In genomic region chr1:155019377-155020245, GRCh38 we compare ENCODE assay signal across 16 cellular contexts. TPM values are rescaled to one million over a fixed set of nuclear protein-coding genes. Genes with fewer than 3 reads are reported as not detected.
DNase-seq lines count a peak whose midpoint lies in the region; ATAC-seq, FAIRE-seq and TF ChIP-seq lines count a peak whose summit lies in the region.
"Had no signal": no experiment of that assay in that cellular context is flagged by ENCODE, and none has a peak within 500 bp of the region (broad histone marks: within the 10 kb centered on the region; RNA-seq: fewer than 3 reads in every experiment).

No MANE protein-coding gene starts in this region.

- CTCF ChIA-PET in SK-N-SH (lab: Yijun Ruan, JAX) = interaction anchor here (1.1 to 9.3 kb wide), 9 partner anchors 14 to 460 kb away, joined by 3 to 149 read pairs (median 11); partner anchors contain the start of genes ADAM15, DCST1, DCST2 and PYGO2

- H3K4me1 Mint-ChIP-seq in astrocyte (ENCODE audit: low read depth, unreplicated experiment) = peaks cover 29% of the 10 kb centered on the region

- H3K4me3 Mint-ChIP-seq in astrocyte (ENCODE audit: unreplicated experiment) = no peak overlapping the region

- no peak overlapping the region for H3K27ac ChIP-seq in SK-N-SH (ENCODE audit: low read depth in 2 of 2, low read length in 1 of 2)
- H3K27ac ChIP-seq in astrocyte (ENCODE audit: low read depth, low read length) = no peak overlapping the region
- peak overlapping the region; percentile 97 for H3K27ac ChIP-seq in neutrophil
- no peak overlapping the region for H3K27ac ChIP-seq in left lung
- H3K27ac ChIP-seq: testis had no signal

- DNase-seq in SK-N-SH (no peak), H7 (peak; percentile 41), astrocyte (ENCODE audit: low read depth) (no peak), left lung (no peak), mucosa of gallbladder (ENCODE audit: low spot score) (no peak)
- DNase-seq: activated CD4-positive, alpha-beta T cell treated with anti-CD3 and anti-CD28 coated beads, Interleukin-2, amount 50 U/mL, for 4 hours; activated gamma-delta T cell treated with Interleukin-2 at 50 U/mL for 16 hours; NCI-H226; testis had no signal

- peaks cover 6% of the 10 kb centered on the region for H3F3A ChIP-seq in SK-N-SH (replicated peaks; ENCODE audit: insufficient read depth)

- H3K9me3 Mint-ChIP-seq in astrocyte (ENCODE audit: unreplicated experiment) = no peaks in the 10 kb centered on the region

- no peak for FAIRE-seq in astrocyte (lab: Jason Lieb, UNC)

- H2AFZ ChIP-seq in SK-N-SH (ENCODE audit: low read depth) (no peak overlapping the region), astrocyte (ENCODE audit: low read depth, low read length) (no peak overlapping the region)

- H3K27me3 ChIP-seq in SK-N-SH (ENCODE audit: insufficient read depth) (no peaks in the 10 kb centered on the region), H7 (ENCODE audit: control insufficient read depth, insufficient read depth, low read length) (no peaks in the 10 kb centered on the region; the same call in 1 of the 2 replicates), astrocyte (ENCODE audit: insufficient read depth, low read length) (no peaks in the 10 kb centered on the region), neutrophil (no peaks in the 10 kb centered on the region), left lung (no peaks in the 10 kb centered on the region)
- H3K27me3 ChIP-seq: testis had no signal

- TF ChIP-seq EP300 in SK-N-SH (IDR thresholded peaks at IDR 0.05; ENCODE audit: borderline replicate concordance in 1 of 2, low read depth in 1 of 2, low read length in 1 of 2) = no peak

- POLR2A ChIA-PET in SK-N-SH (lab: Yijun Ruan, JAX) = interaction anchor here (0.6 kb wide), 1 partner anchor 25 kb away, joined by 4 read pairs; no protein-coding TSS in a partner anchor

- peaks cover 0 to 16% of the 10 kb centered on the region in 2 experiments for H3K36me3 ChIP-seq in SK-N-SH (replicated peaks in 1 of 2; ENCODE audit: control insufficient read depth in 1 of 2, insufficient read depth in 2 of 2, low read length in 1 of 2)
- H3K36me3 ChIP-seq in H7 (replicated peaks; ENCODE audit: control insufficient read depth, insufficient read depth, low read length) = peaks cover 5% of the 10 kb centered on the region
- no peaks in the 10 kb centered on the region for H3K36me3 ChIP-seq in astrocyte (ENCODE audit: insufficient read depth, low read length)
- peaks cover 52% of the 10 kb centered on the region for H3K36me3 ChIP-seq in neutrophil
- H3K36me3 ChIP-seq in left lung = peaks cover 0 to 46% of the 10 kb centered on the region in 2 donors

- H3K9me2 ChIP-seq in SK-N-SH = no peaks in the 10 kb centered on the region

- H3K79me2 ChIP-seq in SK-N-SH (ENCODE audit: insufficient read depth) = no peaks in the 10 kb centered on the region
- no peaks in the 10 kb centered on the region for H3K79me2 ChIP-seq in astrocyte (ENCODE audit: insufficient read depth, low read length)

- TF ChIP-seq CTCF in SK-N-SH (IDR thresholded peaks at IDR 0.05) (no peak), astrocyte (IDR thresholded peaks at IDR 0.05; ENCODE audit: insufficient read depth, low read depth, low read length) (no peak), neutrophil (IDR thresholded peaks at IDR 0.05) (no peak), left lung (IDR thresholded peaks at IDR 0.05) (no peak)

- no peaks in the 10 kb centered on the region for H3K9me3 ChIP-seq in SK-N-SH
- H3K9me3 ChIP-seq in astrocyte (ENCODE audit: insufficient read depth, low read depth, low read length) = no peaks in the 10 kb centered on the region
- no peaks in the 10 kb centered on the region for H3K9me3 ChIP-seq in neutrophil
- no peaks in the 10 kb centered on the region for H3K9me3 ChIP-seq in left lung
- H3K9me3 ChIP-seq: testis had no signal

- 84% methylated on average over 11 of the region's 11 CpGs for WGBS in SK-N-SH (ENCODE audit: low lambda C conversion rate)

- peak overlapping the region; percentile 3 for H3K27ac Mint-ChIP-seq in astrocyte (ENCODE audit: unreplicated experiment)

- H3K36me3 Mint-ChIP-seq in astrocyte (ENCODE audit: low read depth, unreplicated experiment) = no peaks in the 10 kb centered on the region

- ATAC-seq in SK-N-SH treated with all-trans-retinoic acid at 6 μM for 48 hours (no peak), HG02885 (IDR thresholded peaks at IDR 0.05; ENCODE audit: poor library complexity, unreplicated experiment) (no peak), left lung (no peak)

- no peak for TF ChIP-seq RAD21 in SK-N-SH (IDR thresholded peaks at IDR 0.05; ENCODE audit: low read length)

- no peak overlapping the region for H3K4me2 ChIP-seq in SK-N-SH
- no peak overlapping the region for H3K4me2 ChIP-seq in astrocyte (ENCODE audit: low read length)

- H3K9ac ChIP-seq in SK-N-SH (no peak overlapping the region), astrocyte (ENCODE audit: low read length) (no peak overlapping the region)

- H4K20me1 ChIP-seq in SK-N-SH (ENCODE audit: insufficient read depth) (no peaks in the 10 kb centered on the region), astrocyte (ENCODE audit: insufficient read depth, low read length) (peaks cover 11% of the 10 kb centered on the region)

- peaks cover 0 to 10% of the 10 kb centered on the region in 2 experiments; a peak in 1 of 4 replicates for H3K4me1 ChIP-seq in SK-N-SH (ENCODE audit: control insufficient read depth in 1 of 2, insufficient read depth in 2 of 2, low read depth in 1 of 2, low read length in 1 of 2)
- H3K4me1 ChIP-seq in astrocyte (ENCODE audit: insufficient read depth, low read length) = peaks cover 9% of the 10 kb centered on the region
- peaks cover 37 to 44% of the 10 kb centered on the region in 2 experiments for H3K4me1 ChIP-seq in neutrophil (ENCODE audit: control insufficient read depth in 1 of 2, insufficient read depth in 1 of 2, low read depth in 1 of 2, low read length in 1 of 2)
- peaks cover 20 to 49% of the 10 kb centered on the region in 2 donors for H3K4me1 ChIP-seq in left lung

- no peaks in the 10 kb centered on the region for H3K27me3 Mint-ChIP-seq in astrocyte (ENCODE audit: low read depth, unreplicated experiment)

- intact Hi-C loops in left lung (cut with DNase I) = no loop called here

- H3K4me3 ChIP-seq in SK-N-SH (ENCODE audit: low read depth in 2 of 2, low read length in 1 of 2) (no peak overlapping the region), H7 (ENCODE audit: insufficient read depth, low read depth, low read length) (no peak overlapping the region), astrocyte (ENCODE audit: insufficient read depth, low read depth, low read length) (no peak overlapping the region), neutrophil (ENCODE audit: low read depth in 1 of 2, low read length in 1 of 2) (no peak overlapping the region), left lung (no peak overlapping the region)
- H3K4me3 ChIP-seq: testis had no signal

TF ChIP-seq in SK-N-SH treated with all-trans-retinoic acid at 6 μM for 48 hours, 23 proteins besides CTCF, POLR2A, EP300 and RAD21 (continues in another document):
- TF ChIP-seq ZNF70 (CRISPR knock-in tag; IDR thresholded peaks at IDR 0.05) = no peak
- no peak for TF ChIP-seq CSDC2 (CRISPR knock-in tag; IDR thresholded peaks at IDR 0.05)
- TF ChIP-seq ZNF8 (CRISPR knock-in tag; IDR thresholded peaks at IDR 0.05) = no peak
- TF ChIP-seq, protein P1, sequence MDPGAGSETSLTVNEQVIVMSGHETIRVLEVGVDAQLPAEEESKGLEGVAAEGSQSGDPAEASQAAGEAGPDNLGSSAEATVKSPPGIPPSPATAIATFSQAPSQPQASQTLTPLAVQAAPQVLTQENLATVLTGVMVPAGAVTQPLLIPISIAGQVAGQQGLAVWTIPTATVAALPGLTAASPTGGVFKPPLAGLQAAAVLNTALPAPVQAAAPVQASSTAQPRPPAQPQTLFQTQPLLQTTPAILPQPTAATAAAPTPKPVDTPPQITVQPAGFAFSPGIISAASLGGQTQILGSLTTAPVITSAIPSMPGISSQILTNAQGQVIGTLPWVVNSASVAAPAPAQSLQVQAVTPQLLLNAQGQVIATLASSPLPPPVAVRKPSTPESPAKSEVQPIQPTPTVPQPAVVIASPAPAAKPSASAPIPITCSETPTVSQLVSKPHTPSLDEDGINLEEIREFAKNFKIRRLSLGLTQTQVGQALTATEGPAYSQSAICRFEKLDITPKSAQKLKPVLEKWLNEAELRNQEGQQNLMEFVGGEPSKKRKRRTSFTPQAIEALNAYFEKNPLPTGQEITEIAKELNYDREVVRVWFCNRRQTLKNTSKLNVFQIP (CRISPR knock-in tag; IDR thresholded peaks at IDR 0.05; ENCODE audit: borderline replicate concordance, low read depth) = no peak
- TF ChIP-seq RARB (CRISPR knock-in tag; IDR thresholded peaks at IDR 0.05) = no peak

RNA-seq across cellular contexts. Expression of gene DCST2, which starts 14.0 kb away (rescaled TPM):
- 0.76 and 1.1 TPM in 2 replicates for polyA plus RNA-seq in SK-N-SH (2012; rRNA removed)
- polyA plus RNA-seq in SK-N-SH (2012; cell fraction: cytosol; rRNA removed) = 0.13 and 0.31 TPM in 2 replicates
- polyA plus RNA-seq in SK-N-SH (2012; cell fraction: nucleus; rRNA removed) = 8.7 and 9.6 TPM in 2 replicates
- total RNA-seq in H7 (2014; rRNA removed; shearing (Covaris generic)) = 0.31 and 1.5 TPM in 2 replicates
- 0.34 and 0.36 TPM in 2 replicates for total RNA-seq in astrocyte
- total RNA-seq in left lung = 1 to 10 TPM in 1 of 2 donors, under 1 TPM in 1; 0.60 to 1.3 TPM
- 1.0 TPM for total RNA-seq in mucosa of gallbladder

RNA-seq across cellular contexts. Expression of gene DCST1, which starts 14.0 kb away (rescaled TPM):
- not detected in 2 replicates for polyA plus RNA-seq in SK-N-SH (2012; rRNA removed)
- not detected in 2 replicates for polyA plus RNA-seq in SK-N-SH (2012; cell fraction: cytosol; rRNA removed)
- polyA plus RNA-seq in SK-N-SH (2012; cell fraction: nucleus; rRNA removed) = 0.06 and 0.16 TPM in 2 replicates
- total RNA-seq in H7 (2014; rRNA removed; shearing (Covaris generic)) = not detected in 2 replicates
- total RNA-seq in astrocyte (not detected in 2 replicates), left lung (not detected), mucosa of gallbladder (not detected)
- total RNA-seq: A673; glomerular endothelial cell; OCI-LY7; T-helper 1 cell treated with Interleukin-12 subunit alpha and Interleukin-12 subunit beta and Interleukin-4 antibody, amounts not matched to agents 30 ng/mL and 1 ng/mL, for 36 hours had no signal

RNA-seq across cellular contexts. Expression of gene ZBTB7B, which starts 17.0 kb away (rescaled TPM):
- 15.7 and 22.1 TPM in 2 replicates for polyA plus RNA-seq in SK-N-SH (2012; rRNA removed)
- polyA plus RNA-seq in SK-N-SH (2012; cell fraction: cytosol; rRNA removed) = 5.6 and 9.5 TPM in 2 replicates
- polyA plus RNA-seq in SK-N-SH (2012; cell fraction: nucleus; rRNA removed) = 51.6 and 52.3 TPM in 2 replicates
- 39.2 and 40.6 TPM in 2 replicates for total RNA-seq in H7 (2014; rRNA removed; shearing (Covaris generic))
- 46.1 and 47.5 TPM in 2 replicates for total RNA-seq in astrocyte
- 100 to 1,000 TPM in 1 of 2 donors, 10 to 100 TPM in 1; 60.5 to 104 TPM for total RNA-seq in left lung
- total RNA-seq in mucosa of gallbladder = 122 TPM

RNA-seq across cellular contexts. Expression of gene LENEP, which starts 26.2 kb away (rescaled TPM):
- 0.26 TPM in 1 of 2 replicates, not detected in the other for polyA plus RNA-seq in SK-N-SH (2012; rRNA removed)
- not detected in 2 replicates for polyA plus RNA-seq in SK-N-SH (2012; cell fraction: cytosol; rRNA removed)
- polyA plus RNA-seq in SK-N-SH (2012; cell fraction: nucleus; rRNA removed) = 0.13 and 0.40 TPM in 2 replicates
- total RNA-seq in H7 (2014; rRNA removed; shearing (Covaris generic)) = 0.21 and 1.00 TPM in 2 replicates
- 0.99 TPM in 1 of 2 replicates, not detected in the other for total RNA-seq in astrocyte
- under 1 TPM in 1 of 2 donors, not detected in 1; 0.52 TPM for total RNA-seq in left lung
- total RNA-seq in mucosa of gallbladder = not detected
- total RNA-seq: glomerular endothelial cell had no signal

RNA-seq across cellular contexts. Expression of gene ADAM15, which starts 31.5 kb away (rescaled TPM):
- polyA plus RNA-seq in SK-N-SH (2012; rRNA removed) = 60.1 and 64.1 TPM in 2 replicates
- 20.4 and 37.5 TPM in 2 replicates for polyA plus RNA-seq in SK-N-SH (2012; cell fraction: cytosol; rRNA removed)
- polyA plus RNA-seq in SK-N-SH (2012; cell fraction: nucleus; rRNA removed) = 106 and 138 TPM in 2 replicates
- total RNA-seq in H7 (2014; rRNA removed; shearing (Covaris generic)) = 34.9 and 35.0 TPM in 2 replicates
- total RNA-seq in astrocyte = 66.8 and 68.3 TPM in 2 replicates
- total RNA-seq in left lung = 100 to 1,000 TPM; 116 to 172 TPM
- total RNA-seq in mucosa of gallbladder = 146 TPM
